Comparison of ENCODE assay signal across 10 cellular contexts in genomic region chr1:151512801-151513625, GRCh38. TPM values are rescaled to one million over a fixed set of nuclear protein-coding genes. Genes with fewer than 3 reads are reported as not detected.
DNase-seq lines count a peak whose midpoint lies in the region; ATAC-seq and TF ChIP-seq lines count a peak whose summit lies in the region.
"Had no signal": no experiment of that assay in that cellular context is flagged by ENCODE, and none has a peak within 500 bp of the region (broad histone marks: within the 10 kb centered on the region; RNA-seq: fewer than 3 reads in every experiment).

No MANE protein-coding gene starts in this region.

- H3K36me3 ChIP-seq in ES-I3 (ENCODE audit: insufficient read depth, low read length) (no peaks in the 10 kb centered on the region), psoas muscle (ENCODE audit: insufficient read depth in 1 of 2, low read depth in 1 of 2) (no peaks in the 10 kb centered on the region)

- H3K4me3 Mint-ChIP-seq in endothelial cell (ENCODE audit: unreplicated experiment): peak overlapping the region; percentile 88
- H3K4me3 Mint-ChIP-seq in neural crest cell: peak overlapping the region; percentile 60

- peaks cover 35% of the 10 kb centered on the region for H3K4me1 Mint-ChIP-seq in endothelial cell (ENCODE audit: unreplicated experiment)
- peaks cover 33% of the 10 kb centered on the region for H3K4me1 Mint-ChIP-seq in neural crest cell

- intact Hi-C loops in psoas muscle (cut with DNase I): no loop called here

- no peaks in the 10 kb centered on the region for H3K9me3 ChIP-seq in ES-I3 (ENCODE audit: control insufficient read depth, insufficient read depth, low read length)
- H3K9me3 ChIP-seq in psoas muscle: no peaks in the 10 kb centered on the region

- ATAC-seq in HG03097 (IDR thresholded peaks at IDR 0.05; ENCODE audit: low FRiP score, unreplicated experiment): no peak
- no peak for ATAC-seq in GM19463 (IDR thresholded peaks at IDR 0.05; ENCODE audit: unreplicated experiment)
- ATAC-seq in psoas muscle: no peak

- H3K27me3 Mint-ChIP-seq in endothelial cell (ENCODE audit: unreplicated experiment): peaks cover 6% of the 10 kb centered on the region
- H3K27me3 Mint-ChIP-seq in neural crest cell (ENCODE audit: low read depth): peaks cover 21% of the 10 kb centered on the region

- peaks cover 40% of the 10 kb centered on the region for H3K4me1 ChIP-seq in ES-I3 (ENCODE audit: insufficient read depth, low read length)
- peaks cover 7% of the 10 kb centered on the region for H3K4me1 ChIP-seq in psoas muscle

- TF ChIP-seq CTCF in endothelial cell (IDR thresholded peaks at IDR 0.05; ENCODE audit: unreplicated experiment) (no peak), neural crest cell (conservative IDR thresholded peaks at IDR 0.05) (no peak), psoas muscle (IDR thresholded peaks at IDR 0.05) (no peak)

- peaks cover 0 to 32% (median 6%) of the 10 kb centered on the region in 3 donors for H3K27me3 ChIP-seq in psoas muscle (ENCODE audit: insufficient read depth in 3 of 3, low read length in 2 of 3)

- H3K9ac ChIP-seq in ES-I3 (ENCODE audit: low read depth, low read length): peak overlapping the region; percentile 8; the same call in 1 of the 2 replicates

- DNase-seq in NCI-H510A (lab: John Stamatoyannopoulos, UW) (peak; percentile 82), endothelial cell (ENCODE audit: low spot score) (no peak), neural crest cell (ENCODE audit: low read depth, low spot score) (no peak), psoas muscle (no peak)
- no peak for DNase-seq in activated CD4-positive, alpha-beta T cell treated with anti-CD3 and anti-CD28 coated beads for 48 hours
- DNase-seq: occipital lobe, T-helper 1 cell had no signal

- H3K27ac Mint-ChIP-seq in endothelial cell (ENCODE audit: unreplicated experiment) (no peak overlapping the region), neural crest cell (ENCODE audit: unreplicated experiment) (no peak overlapping the region)

- no peak overlapping the region for H3K27ac ChIP-seq in psoas muscle

- WGBS in psoas muscle, 3 donors: 68 to 70% (median 69%) methylated on average over 8 of the region's 8 CpGs

- H3K36me3 Mint-ChIP-seq in endothelial cell (ENCODE audit: low read depth, unreplicated experiment): peaks cover 5% of the 10 kb centered on the region
- no peaks in the 10 kb centered on the region for H3K36me3 Mint-ChIP-seq in neural crest cell (ENCODE audit: low read depth)

- no peak overlapping the region for H3K4me3 ChIP-seq in psoas muscle

- H3K9me3 Mint-ChIP-seq in endothelial cell (ENCODE audit: unreplicated experiment) (no peaks in the 10 kb centered on the region), neural crest cell (no peaks in the 10 kb centered on the region)

RNA-seq across cellular contexts. Expression of gene CGN, which starts 1.8 kb away (rescaled TPM):
- 50.7 TPM for total RNA-seq in endothelial cell (ENCODE audit: unreplicated experiment)
- total RNA-seq in neural crest cell: 6.7 and 7.2 TPM in 2 replicates
- total RNA-seq in psoas muscle: under 1 TPM in 2 of 4 donors, not detected in 2; 0.10 to 0.21 TPM
- polyA plus RNA-seq in psoas muscle: under 1 TPM; 0.03 to 0.12 (median 0.05) TPM

RNA-seq across cellular contexts. Expression of gene TUFT1, which starts 27.1 kb away (rescaled TPM):
- total RNA-seq in endothelial cell (ENCODE audit: unreplicated experiment) (11.2 TPM), neural crest cell (7.5 TPM in 2 replicates), psoas muscle (1 to 10 TPM in 3 of 4 donors, under 1 TPM in 1; 0.97 to 5.3 (median 1.7) TPM)
- polyA plus RNA-seq in psoas muscle: 1 to 10 TPM in 2 of 3 donors, under 1 TPM in 1; 0.86 to 3.0 (median 1.1) TPM

RNA-seq across cellular contexts. Expression of gene POGZ, which starts 53.7 kb away (rescaled TPM):
- total RNA-seq in endothelial cell (ENCODE audit: unreplicated experiment): 132 TPM
- total RNA-seq in neural crest cell: 145 and 158 TPM in 2 replicates
- 10 to 100 TPM; 26.5 to 45.1 (median 41.8) TPM for total RNA-seq in psoas muscle
- 10 to 100 TPM in 1 of 3 donors, 1 to 10 TPM in 2; 6.7 to 13.8 (median 8.5) TPM for polyA plus RNA-seq in psoas muscle
